Comparison of ENCODE assay signal across 18 cellular contexts in the genomic region with DNA sequence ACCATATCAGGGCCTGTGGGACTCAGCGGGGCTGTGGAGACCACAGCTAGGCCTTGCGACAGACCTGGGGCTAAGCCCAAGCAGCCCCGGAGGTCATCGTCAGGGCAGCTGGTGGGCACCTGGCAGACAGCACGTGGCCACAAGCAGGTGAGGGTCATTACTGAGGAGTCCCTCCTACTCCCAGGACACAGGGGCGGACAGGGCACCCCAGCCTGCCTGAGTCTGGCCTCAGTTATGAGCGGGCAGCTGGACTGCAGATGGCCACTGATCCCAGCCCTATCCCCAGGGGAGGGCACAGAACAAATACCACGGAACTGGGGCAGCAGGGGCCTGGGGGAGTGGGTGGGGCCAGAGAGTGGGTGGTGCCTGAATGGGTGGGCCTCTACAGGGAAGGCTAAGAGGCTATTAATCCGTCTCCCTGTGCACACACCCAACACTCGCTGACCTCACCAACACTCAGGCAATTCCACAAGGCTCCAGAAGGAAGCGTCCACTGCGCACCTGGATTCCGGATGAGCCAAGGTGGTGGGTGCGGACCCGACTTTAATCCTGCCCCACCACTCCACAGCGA. TPM values are rescaled to one million over a fixed set of nuclear protein-coding genes. Genes with fewer than 3 reads are reported as not detected.
DNase-seq lines count a peak whose midpoint lies in the region; ATAC-seq and TF ChIP-seq lines count a peak whose summit lies in the region.
"Had no signal": no experiment of that assay in that cellular context is flagged by ENCODE, and none has a peak within 500 bp of the region (broad histone marks: within the 10 kb centered on the region; RNA-seq: fewer than 3 reads in every experiment).

No MANE protein-coding gene starts in this region.

- no peak for TF ChIP-seq POLR2A in NB4 (IDR thresholded peaks at IDR 0.05; ENCODE audit: extremely low read depth, insufficient read length)
- TF ChIP-seq POLR2A in Peyer's patch (IDR thresholded peaks at IDR 0.05) = no peak

- no peak for TF ChIP-seq CTCF in NB4 (IDR thresholded peaks at IDR 0.05; ENCODE audit: low read depth, low read length)
- no peak for TF ChIP-seq CTCF in Peyer's patch (IDR thresholded peaks at IDR 0.05)
- TF ChIP-seq CTCF in tibial artery (IDR thresholded peaks at IDR 0.05) = no peak

- H3K4me1 ChIP-seq in Peyer's patch (peaks cover 0 to 7% (median 4%) of the 10 kb centered on the region in 4 donors), tibial artery (no peaks in the 10 kb centered on the region)
- H3K4me1 ChIP-seq: uterus had no signal

- DNase-seq in COR-L47 (lab: John Stamatoyannopoulos, UW) = peak; percentile 15
- DNase-seq in NB4 (ENCODE audit: low read depth) = peak; percentile 54
- DNase-seq in Peyer's patch = peak in 2 of 3 donors; percentile 50 to 63
- DNase-seq in left colon = peak; percentile 75 to 81
- DNase-seq in tibial artery = no peak
- DNase-seq in NK-92 (lab: John Stamatoyannopoulos, UW; ENCODE audit: unreplicated experiment) = no peak
- DNase-seq in effector memory CD8-positive, alpha-beta T cell = no peak
- DNase-seq: activated CD4-positive, alpha-beta T cell treated with anti-CD3 and anti-CD28 coated beads, Interleukin-2, amount 50 U/mL, for 48 hours; activated naive CD4-positive, alpha-beta T cell treated with anti-CD3 and anti-CD28 coated beads, Interleukin-2, amount 50 U/mL, for 16 hours; CD8-positive, alpha-beta T cell; GM23248; hypothalamus; kidney glomerular epithelial cell; T-helper 17 cell; uterus had no signal

- H3K27me3 ChIP-seq in Peyer's patch = no peaks in the 10 kb centered on the region
- H3K27me3 ChIP-seq in tibial artery = peaks cover 0 to 78% of the 10 kb centered on the region in 2 donors
- H3K27me3 ChIP-seq: uterus had no signal

- H3K27me3 Mint-ChIP-seq in effector memory CD8-positive, alpha-beta T cell = peaks cover 7 to 49% of the 10 kb centered on the region in 2 donors

- H3K4me3 Mint-ChIP-seq in effector memory CD8-positive, alpha-beta T cell = no peak overlapping the region
- H3K4me3 Mint-ChIP-seq: CD8-positive, alpha-beta T cell; T-helper 17 cell had no signal

- H3K36me3 ChIP-seq in Peyer's patch = no peaks in the 10 kb centered on the region
- no peaks in the 10 kb centered on the region for H3K36me3 ChIP-seq in tibial artery
- H3K36me3 ChIP-seq: uterus had no signal

- no peaks in the 10 kb centered on the region for H3K36me3 Mint-ChIP-seq in effector memory CD8-positive, alpha-beta T cell (ENCODE audit: insufficient read depth)
- H3K36me3 Mint-ChIP-seq: CD8-positive, alpha-beta T cell had no signal

- H3K4me1 Mint-ChIP-seq in effector memory CD8-positive, alpha-beta T cell (ENCODE audit: low read depth in 2 of 2) = no peaks in the 10 kb centered on the region
- H3K4me1 Mint-ChIP-seq: T-helper 17 cell had no signal

- no peaks in the 10 kb centered on the region for H3K9me3 Mint-ChIP-seq in effector memory CD8-positive, alpha-beta T cell
- H3K9me3 Mint-ChIP-seq: CD8-positive, alpha-beta T cell had no signal

- ATAC-seq in left colon (peak; percentile 64), HG03045 (IDR thresholded peaks at IDR 0.05; ENCODE audit: unreplicated experiment) (no peak)
- no peak for ATAC-seq in effector memory CD8-positive, alpha-beta T cell (replicated peaks)
- ATAC-seq: CD8-positive, alpha-beta T cell; T-helper 17 cell had no signal

- H3K4me3 ChIP-seq in NB4 (ENCODE audit: low read depth, low read length) (no peak overlapping the region), Peyer's patch (no peak overlapping the region), tibial artery (no peak overlapping the region)
- H3K4me3 ChIP-seq: GM23248, uterus had no signal

- H3K27ac Mint-ChIP-seq in effector memory CD8-positive, alpha-beta T cell = no peak overlapping the region
- H3K27ac Mint-ChIP-seq: CD8-positive, alpha-beta T cell; T-helper 17 cell had no signal

- H3K27ac ChIP-seq in Peyer's patch = no peak overlapping the region
- no peak overlapping the region for H3K27ac ChIP-seq in tibial artery
- H3K27ac ChIP-seq: GM23248, uterus had no signal

- no peaks in the 10 kb centered on the region for H3K9me3 ChIP-seq in Peyer's patch
- H3K9me3 ChIP-seq in tibial artery = no peaks in the 10 kb centered on the region
- H3K9me3 ChIP-seq: uterus had no signal

- intact Hi-C loops in left colon (cut with DNase I, micrococcal nuclease) = no loop called here
- intact Hi-C loops in tibial artery (cut with DNase I; ENCODE audit: low total_unique reads) = no loop called here

RNA-seq across cellular contexts. Expression of a gene that starts 8.5 kb away (rescaled TPM):
- total RNA-seq in Peyer's patch (not detected), left colon (10 to 100 TPM in 1 of 2 donors, under 1 TPM in 1; 0.31 to 11.8 TPM)
- total RNA-seq: CD8-positive, alpha-beta T cell; cerebellum; Daoy; GM23248; T-helper 17 cell; uterus had no signal

RNA-seq across cellular contexts. Expression of a gene that starts 33.3 kb away (rescaled TPM):
- total RNA-seq in Peyer's patch (10 to 100 TPM; 17.3 to 46.6 (median 38.3) TPM), left colon (10 to 100 TPM; 46.0 to 46.6 TPM)

RNA-seq across cellular contexts. Expression of a gene that starts 37.8 kb away (rescaled TPM):
- not detected for total RNA-seq in Peyer's patch
- total RNA-seq in left colon = not detected
- total RNA-seq: CD8-positive, alpha-beta T cell; Daoy; GM23248; T-helper 17 cell had no signal

RNA-seq across cellular contexts. Expression of a gene that starts 44.7 kb away (rescaled TPM):
- total RNA-seq in Peyer's patch (not detected), left colon (not detected)
- total RNA-seq: CD8-positive, alpha-beta T cell; Daoy; GM23248; T-helper 17 cell had no signal

RNA-seq across cellular contexts. Expression of a gene that starts 49.6 kb away (rescaled TPM):
- total RNA-seq in Peyer's patch (100 to 1,000 TPM in 3 of 4 donors, 10 to 100 TPM in 1; 55.3 to 373 (median 236) TPM), left colon (100 to 1,000 TPM; 224 to 273 TPM)

Comparison
In these comparisons a context has a peak if more than half of its experiments do, and no peak if none do; other contexts are left out.
1. DNase-seq: peak in COR-L47 (single experiment), NB4 (single experiment), Peyer's patch (2 of 3) and left colon (2 of 2); none in tibial artery (0 of 2), NK-92 (single experiment) and effector memory CD8-positive, alpha-beta T cell (0 of 3).